Comparison of ENCODE assay signal across 26 cellular contexts in the genomic region with DNA sequence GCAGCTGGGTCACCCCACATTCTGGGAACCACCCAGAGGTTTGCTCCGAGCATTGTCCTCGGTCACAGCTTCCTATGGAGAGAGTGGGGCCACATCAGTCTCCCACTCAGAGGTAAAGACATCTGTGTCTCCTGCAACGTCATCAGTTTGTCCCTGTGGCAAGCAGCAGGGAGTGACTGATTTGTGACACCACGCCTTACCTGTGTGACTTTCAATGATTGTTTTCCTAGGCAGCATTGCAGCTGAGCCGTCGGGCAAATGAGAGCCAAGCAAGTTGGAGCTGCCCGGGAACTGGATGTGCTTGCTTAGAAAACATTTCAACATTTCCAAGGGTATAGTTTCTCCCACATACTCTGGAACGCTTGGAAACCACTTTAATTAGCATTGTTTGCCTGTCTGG. TPM values are rescaled to one million over a fixed set of nuclear protein-coding genes. Genes with fewer than 3 reads are reported as not detected.
"Had no signal": no experiment of that assay in that cellular context is flagged by ENCODE, and none has a peak within 500 bp of the region (broad histone marks: within the 10 kb centered on the region; RNA-seq: fewer than 3 reads in every experiment).

No MANE protein-coding gene starts in this region.

- H3K4me1 ChIP-seq: SJCRH30 had no signal

- DNase-seq: activated CD4-positive, alpha-beta memory T cell treated with anti-CD3 and anti-CD28 coated beads for 36 hours; activated CD4-positive, alpha-beta T cell treated with anti-CD3 and anti-CD28 coated beads, Interleukin-2, amount 10 ng/mL, durations not matched to agents 7 days and 5 days; activated CD4-positive, CD25-positive, alpha-beta regulatory T cell; activated gamma-delta T cell; activated naive CD4-positive, alpha-beta T cell treated with anti-CD3 and anti-CD28 coated beads for 36 hours; activated T-cell treated with anti-CD3 and anti-CD28 coated beads for 4 hours; activated T-cell treated with anti-CD3 and anti-CD28 coated beads, Interleukin-2, amount 50 U/mL, for 48 hours; MM.1S; NCI-H1105; NCI-H1436; NCI-H1694 treated with DMSO at 0.1 percent for 48 hours; NCI-H2029 treated with DMSO at 0.1 percent for 48 hours; NCI-H345; NCI-H510A; NCI-H526 treated with DMSO at 0.1 percent for 48 hours; NCI-H82; Right ventricle myocardium superior; SJCRH30; SK-N-SH; T-helper 1 cell had no signal

- H3K4me3 ChIP-seq: SJCRH30 had no signal

- H3K27me3 ChIP-seq: SJCRH30 had no signal

- H3K36me3 ChIP-seq: SJCRH30 had no signal

- ATAC-seq: activated T-helper 17 cell treated with anti-CD3 and anti-CD28 coated beads, Interleukin-2, amount 50 U/mL, for 72 hours had no signal

- H3K9me3 ChIP-seq: SJCRH30, SK-N-SH had no signal

- H3K9ac ChIP-seq: SK-N-SH had no signal

- H3K27ac ChIP-seq: RWPE1, SJCRH30, VCaP had no signal

RNA-seq across cellular contexts. Expression of gene HELT, which starts 29.7 kb away (rescaled TPM):
- total RNA-seq: activated CD4-positive, alpha-beta memory T cell treated with anti-CD3 and anti-CD28 coated beads for 36 hours; activated CD4-positive, alpha-beta T cell treated with anti-CD3 and anti-CD28 coated beads, Interleukin-2, amount 10 ng/mL, durations not matched to agents 7 days and 5 days; activated CD8-positive, alpha-beta memory T cell treated with anti-CD3 and anti-CD28 coated beads for 36 hours; activated naive CD4-positive, alpha-beta T cell treated with anti-CD3 and anti-CD28 coated beads for 36 hours; activated T-helper 17 cell treated with anti-CD3 and anti-CD28 coated beads, Interleukin-2, amount 50 U/mL, for 72 hours; OCI-LY7; Right ventricle myocardium superior; SJCRH30; T-helper 2 cell treated with Interferon-gamma antibody and Interleukin-4, amounts not matched to agents 100 ng/mL and 5 ng/mL, for 36 hours had no signal
- polyA plus RNA-seq: SK-N-SH had no signal
